ENCODE assay signal across 1 cellular context in the genomic region with DNA sequence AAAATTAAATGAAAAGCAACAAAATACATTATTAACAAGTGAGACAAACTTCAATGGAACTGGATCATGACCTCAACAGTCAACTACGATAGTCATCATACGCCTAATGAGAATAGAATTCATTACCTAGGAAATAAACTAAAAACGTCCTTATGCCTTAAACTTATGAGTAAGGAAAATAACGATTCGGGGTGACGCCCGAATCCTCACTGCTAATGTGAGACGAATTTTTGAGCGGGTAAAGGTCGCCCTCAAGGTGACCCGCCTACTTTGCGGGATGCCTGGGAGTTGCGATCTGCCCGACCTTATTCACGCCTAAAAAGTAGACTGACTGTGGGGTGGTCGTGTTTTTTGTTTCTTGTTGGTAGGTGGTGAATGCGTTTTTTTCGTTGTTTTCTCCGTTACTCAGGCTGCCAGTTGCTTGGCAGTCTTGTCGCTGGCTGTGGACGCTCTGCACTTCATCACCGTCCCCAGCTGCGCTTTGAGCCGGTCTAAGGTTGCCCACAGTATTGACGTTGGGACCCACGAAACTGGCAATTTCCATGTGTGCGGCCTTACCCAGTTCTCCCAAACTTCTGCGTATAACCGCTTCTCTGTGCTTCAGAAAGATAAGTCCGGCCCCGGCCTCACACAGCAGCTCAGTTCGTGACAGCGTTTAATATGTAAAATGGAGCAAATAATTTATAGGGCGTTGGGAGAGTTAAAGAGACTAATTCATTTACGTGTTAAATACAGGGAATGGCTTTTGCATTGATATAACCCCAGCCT.
TF ChIP-seq lines count a peak whose summit lies in the region.

No MANE protein-coding gene starts in this region.

TF ChIP-seq in HepG2, 621 proteins besides CTCF, POLR2A, EP300 and RAD21 (continued from another document and continues in another):
- TF ChIP-seq HIVEP1 (CRISPR knock-in tag; IDR thresholded peaks at IDR 0.05): no peak; the same call in 1 of the 2 replicates
- TF ChIP-seq, protein P1, sequence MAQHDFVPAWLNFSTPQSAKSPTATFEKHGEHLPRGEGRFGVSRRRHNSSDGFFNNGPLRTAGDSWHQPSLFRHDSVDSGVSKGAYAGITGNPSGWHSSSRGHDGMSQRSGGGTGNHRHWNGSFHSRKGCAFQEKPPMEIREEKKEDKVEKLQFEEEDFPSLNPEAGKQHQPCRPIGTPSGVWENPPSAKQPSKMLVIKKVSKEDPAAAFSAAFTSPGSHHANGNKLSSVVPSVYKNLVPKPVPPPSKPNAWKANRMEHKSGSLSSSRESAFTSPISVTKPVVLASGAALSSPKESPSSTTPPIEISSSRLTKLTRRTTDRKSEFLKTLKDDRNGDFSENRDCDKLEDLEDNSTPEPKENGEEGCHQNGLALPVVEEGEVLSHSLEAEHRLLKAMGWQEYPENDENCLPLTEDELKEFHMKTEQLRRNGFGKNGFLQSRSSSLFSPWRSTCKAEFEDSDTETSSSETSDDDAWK (CRISPR knock-in tag; IDR thresholded peaks at IDR 0.05): no peak
- TF ChIP-seq, protein P2, sequence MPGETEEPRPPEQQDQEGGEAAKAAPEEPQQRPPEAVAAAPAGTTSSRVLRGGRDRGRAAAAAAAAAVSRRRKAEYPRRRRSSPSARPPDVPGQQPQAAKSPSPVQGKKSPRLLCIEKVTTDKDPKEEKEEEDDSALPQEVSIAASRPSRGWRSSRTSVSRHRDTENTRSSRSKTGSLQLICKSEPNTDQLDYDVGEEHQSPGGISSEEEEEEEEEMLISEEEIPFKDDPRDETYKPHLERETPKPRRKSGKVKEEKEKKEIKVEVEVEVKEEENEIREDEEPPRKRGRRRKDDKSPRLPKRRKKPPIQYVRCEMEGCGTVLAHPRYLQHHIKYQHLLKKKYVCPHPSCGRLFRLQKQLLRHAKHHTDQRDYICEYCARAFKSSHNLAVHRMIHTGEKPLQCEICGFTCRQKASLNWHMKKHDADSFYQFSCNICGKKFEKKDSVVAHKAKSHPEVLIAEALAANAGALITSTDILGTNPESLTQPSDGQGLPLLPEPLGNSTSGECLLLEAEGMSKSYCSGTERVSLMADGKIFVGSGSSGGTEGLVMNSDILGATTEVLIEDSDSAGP (CRISPR knock-in tag; IDR thresholded peaks at IDR 0.05; ENCODE audit: borderline replicate concordance): peak; percentile 61; the same call in 1 of the 2 replicates
- peak; percentile 90 for TF ChIP-seq ARNT2 (CRISPR knock-in tag; IDR thresholded peaks at IDR 0.05; ENCODE audit: low read depth)
- peak; percentile 77 for TF ChIP-seq FOXO1 (CRISPR knock-in tag; IDR thresholded peaks at IDR 0.05)
- TF ChIP-seq ZNF121 (CRISPR knock-in tag; IDR thresholded peaks at IDR 0.05): 0 out of 2 replicates have a peak, but pooled peaks have one; percentile 18
- TF ChIP-seq, protein P3, sequence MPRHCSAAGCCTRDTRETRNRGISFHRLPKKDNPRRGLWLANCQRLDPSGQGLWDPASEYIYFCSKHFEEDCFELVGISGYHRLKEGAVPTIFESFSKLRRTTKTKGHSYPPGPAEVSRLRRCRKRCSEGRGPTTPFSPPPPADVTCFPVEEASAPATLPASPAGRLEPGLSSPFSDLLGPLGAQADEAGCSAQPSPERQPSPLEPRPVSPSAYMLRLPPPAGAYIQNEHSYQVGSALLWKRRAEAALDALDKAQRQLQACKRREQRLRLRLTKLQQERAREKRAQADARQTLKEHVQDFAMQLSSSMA (CRISPR knock-in tag; IDR thresholded peaks at IDR 0.05): peak; percentile 8; the same call in 1 of the 2 replicates
- TF ChIP-seq SMAD1 (CRISPR knock-in tag; IDR thresholded peaks at IDR 0.05; ENCODE audit: borderline replicate concordance, low read depth): no peak
- no peak for TF ChIP-seq ZNF101 (CRISPR knock-in tag; IDR thresholded peaks at IDR 0.05; ENCODE audit: borderline replicate concordance, low read depth)
- peak; percentile 37; the same call in 1 of the 2 replicates for TF ChIP-seq MEIS1 (CRISPR knock-in tag; IDR thresholded peaks at IDR 0.05; ENCODE audit: borderline replicate concordance)
- peak; percentile 97 for TF ChIP-seq KLF9 (CRISPR knock-in tag; IDR thresholded peaks at IDR 0.05; ENCODE audit: low read depth)
- no peak; the same call in 1 of the 2 replicates for TF ChIP-seq ZMYM4 (CRISPR knock-in tag; IDR thresholded peaks at IDR 0.05)
- no peak for TF ChIP-seq NFE2L1 (CRISPR knock-in tag; IDR thresholded peaks at IDR 0.05; ENCODE audit: borderline replicate concordance)
- peak; percentile 79; the same call in 1 of the 2 replicates for TF ChIP-seq ISX (CRISPR knock-in tag; conservative IDR thresholded peaks at IDR 0.05)
- TF ChIP-seq ZSCAN20 (CRISPR knock-in tag; IDR thresholded peaks at IDR 0.05; ENCODE audit: borderline replicate concordance): peak; percentile 26; the same call in 1 of the 2 replicates
- 0 out of 2 replicates have a peak, but pooled peaks have one; percentile 73 for TF ChIP-seq CENPT (CRISPR knock-in tag; IDR thresholded peaks at IDR 0.05; ENCODE audit: low read depth)
- TF ChIP-seq RARG (CRISPR knock-in tag; IDR thresholded peaks at IDR 0.05; ENCODE audit: low read depth): no peak
- peak; percentile 26; the same call in 1 of the 2 replicates for TF ChIP-seq ZNF773 (CRISPR knock-in tag; IDR thresholded peaks at IDR 0.05; ENCODE audit: borderline replicate concordance)
- TF ChIP-seq, protein P4, sequence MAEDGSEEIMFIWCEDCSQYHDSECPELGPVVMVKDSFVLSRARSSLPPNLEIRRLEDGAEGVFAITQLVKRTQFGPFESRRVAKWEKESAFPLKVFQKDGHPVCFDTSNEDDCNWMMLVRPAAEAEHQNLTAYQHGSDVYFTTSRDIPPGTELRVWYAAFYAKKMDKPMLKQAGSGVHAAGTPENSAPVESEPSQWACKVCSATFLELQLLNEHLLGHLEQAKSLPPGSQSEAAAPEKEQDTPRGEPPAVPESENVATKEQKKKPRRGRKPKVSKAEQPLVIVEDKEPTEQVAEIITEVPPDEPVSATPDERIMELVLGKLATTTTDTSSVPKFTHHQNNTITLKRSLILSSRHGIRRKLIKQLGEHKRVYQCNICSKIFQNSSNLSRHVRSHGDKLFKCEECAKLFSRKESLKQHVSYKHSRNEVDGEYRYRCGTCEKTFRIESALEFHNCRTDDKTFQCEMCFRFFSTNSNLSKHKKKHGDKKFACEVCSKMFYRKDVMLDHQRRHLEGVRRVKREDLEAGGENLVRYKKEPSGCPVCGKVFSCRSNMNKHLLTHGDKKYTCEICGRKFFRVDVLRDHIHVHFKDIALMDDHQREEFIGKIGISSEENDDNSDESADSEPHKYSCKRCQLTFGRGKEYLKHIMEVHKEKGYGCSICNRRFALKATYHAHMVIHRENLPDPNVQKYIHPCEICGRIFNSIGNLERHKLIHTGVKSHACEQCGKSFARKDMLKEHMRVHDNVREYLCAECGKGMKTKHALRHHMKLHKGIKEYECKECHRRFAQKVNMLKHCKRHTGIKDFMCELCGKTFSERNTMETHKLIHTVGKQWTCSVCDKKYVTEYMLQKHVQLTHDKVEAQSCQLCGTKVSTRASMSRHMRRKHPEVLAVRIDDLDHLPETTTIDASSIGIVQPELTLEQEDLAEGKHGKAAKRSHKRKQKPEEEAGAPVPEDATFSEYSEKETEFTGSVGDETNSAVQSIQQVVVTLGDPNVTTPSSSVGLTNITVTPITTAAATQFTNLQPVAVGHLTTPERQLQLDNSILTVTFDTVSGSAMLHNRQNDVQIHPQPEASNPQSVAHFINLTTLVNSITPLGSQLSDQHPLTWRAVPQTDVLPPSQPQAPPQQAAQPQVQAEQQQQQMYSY (CRISPR knock-in tag; IDR thresholded peaks at IDR 0.05): 0 out of 2 replicates have a peak, but pooled peaks have one; percentile 26
- TF ChIP-seq JDP2 (CRISPR knock-in tag; IDR thresholded peaks at IDR 0.05; ENCODE audit: borderline replicate concordance): peak; percentile 81; the same call in 1 of the 2 replicates
- TF ChIP-seq, protein P5, sequence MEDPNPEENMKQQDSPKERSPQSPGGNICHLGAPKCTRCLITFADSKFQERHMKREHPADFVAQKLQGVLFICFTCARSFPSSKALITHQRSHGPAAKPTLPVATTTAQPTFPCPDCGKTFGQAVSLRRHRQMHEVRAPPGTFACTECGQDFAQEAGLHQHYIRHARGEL (CRISPR knock-in tag; IDR thresholded peaks at IDR 0.05): no peak
- TF ChIP-seq RFX1 (IDR thresholded peaks at IDR 0.05): no peak
- no peak for TF ChIP-seq NFE2L2 (IDR thresholded peaks at IDR 0.05; ENCODE audit: low read length)
- peak; percentile 89 for TF ChIP-seq IRX3 (CRISPR knock-in tag; IDR thresholded peaks at IDR 0.05; ENCODE audit: borderline replicate concordance, low read depth)
- peak; percentile 68; the same call in 1 of the 2 replicates for TF ChIP-seq TGIF2 (CRISPR knock-in tag; IDR thresholded peaks at IDR 0.05)
- TF ChIP-seq, protein P6, sequence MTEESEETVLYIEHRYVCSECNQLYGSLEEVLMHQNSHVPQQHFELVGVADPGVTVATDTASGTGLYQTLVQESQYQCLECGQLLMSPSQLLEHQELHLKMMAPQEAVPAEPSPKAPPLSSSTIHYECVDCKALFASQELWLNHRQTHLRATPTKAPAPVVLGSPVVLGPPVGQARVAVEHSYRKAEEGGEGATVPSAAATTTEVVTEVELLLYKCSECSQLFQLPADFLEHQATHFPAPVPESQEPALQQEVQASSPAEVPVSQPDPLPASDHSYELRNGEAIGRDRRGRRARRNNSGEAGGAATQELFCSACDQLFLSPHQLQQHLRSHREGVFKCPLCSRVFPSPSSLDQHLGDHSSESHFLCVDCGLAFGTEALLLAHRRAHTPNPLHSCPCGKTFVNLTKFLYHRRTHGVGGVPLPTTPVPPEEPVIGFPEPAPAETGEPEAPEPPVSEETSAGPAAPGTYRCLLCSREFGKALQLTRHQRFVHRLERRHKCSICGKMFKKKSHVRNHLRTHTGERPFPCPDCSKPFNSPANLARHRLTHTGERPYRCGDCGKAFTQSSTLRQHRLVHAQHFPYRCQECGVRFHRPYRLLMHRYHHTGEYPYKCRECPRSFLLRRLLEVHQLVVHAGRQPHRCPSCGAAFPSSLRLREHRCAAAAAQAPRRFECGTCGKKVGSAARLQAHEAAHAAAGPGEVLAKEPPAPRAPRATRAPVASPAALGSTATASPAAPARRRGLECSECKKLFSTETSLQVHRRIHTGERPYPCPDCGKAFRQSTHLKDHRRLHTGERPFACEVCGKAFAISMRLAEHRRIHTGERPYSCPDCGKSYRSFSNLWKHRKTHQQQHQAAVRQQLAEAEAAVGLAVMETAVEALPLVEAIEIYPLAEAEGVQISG (CRISPR knock-in tag; IDR thresholded peaks at IDR 0.05): peak; percentile 88
- TF ChIP-seq ZNF333 (CRISPR knock-in tag; IDR thresholded peaks at IDR 0.05; ENCODE audit: borderline replicate concordance): no peak; the same call in 1 of the 2 replicates
- TF ChIP-seq ZSCAN31 (CRISPR knock-in tag; IDR thresholded peaks at IDR 0.05; ENCODE audit: low read depth): peak; percentile 64; the same call in 1 of the 2 replicates
- peak; percentile 67 for TF ChIP-seq JARID2 (CRISPR knock-in tag; IDR thresholded peaks at IDR 0.05; ENCODE audit: insufficient replicate concordance)
- no peak; the same call in 1 of the 2 replicates for TF ChIP-seq ZFAT (CRISPR knock-in tag; conservative IDR thresholded peaks at IDR 0.05)
- TF ChIP-seq ZNF143 (CRISPR knock-in tag; IDR thresholded peaks at IDR 0.05): peak; percentile 85
- no peak for TF ChIP-seq ZNF12 (CRISPR knock-in tag; IDR thresholded peaks at IDR 0.05)
- no peak for TF ChIP-seq KDM6A (CRISPR knock-in tag; IDR thresholded peaks at IDR 0.05; ENCODE audit: low read depth)
- peak; percentile 97 for TF ChIP-seq SIN3A (IDR thresholded peaks at IDR 0.05; ENCODE audit: borderline replicate concordance, low read depth, low read length)
- TF ChIP-seq, protein P7, sequence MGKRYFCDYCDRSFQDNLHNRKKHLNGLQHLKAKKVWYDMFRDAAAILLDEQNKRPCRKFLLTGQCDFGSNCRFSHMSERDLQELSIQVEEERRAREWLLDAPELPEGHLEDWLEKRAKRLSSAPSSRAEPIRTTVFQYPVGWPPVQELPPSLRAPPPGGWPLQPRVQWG (CRISPR knock-in tag; IDR thresholded peaks at IDR 0.05; ENCODE audit: borderline replicate concordance, low read depth): no peak
- TF ChIP-seq ZNF556 (CRISPR knock-in tag; IDR thresholded peaks at IDR 0.05; ENCODE audit: borderline replicate concordance): 0 out of 2 replicates have a peak, but pooled peaks have one; percentile 46
- peak; percentile 19; the same call in 1 of the 2 replicates for TF ChIP-seq CAMTA2 (CRISPR knock-in tag; IDR thresholded peaks at IDR 0.05; ENCODE audit: borderline replicate concordance)
- TF ChIP-seq, protein P8, sequence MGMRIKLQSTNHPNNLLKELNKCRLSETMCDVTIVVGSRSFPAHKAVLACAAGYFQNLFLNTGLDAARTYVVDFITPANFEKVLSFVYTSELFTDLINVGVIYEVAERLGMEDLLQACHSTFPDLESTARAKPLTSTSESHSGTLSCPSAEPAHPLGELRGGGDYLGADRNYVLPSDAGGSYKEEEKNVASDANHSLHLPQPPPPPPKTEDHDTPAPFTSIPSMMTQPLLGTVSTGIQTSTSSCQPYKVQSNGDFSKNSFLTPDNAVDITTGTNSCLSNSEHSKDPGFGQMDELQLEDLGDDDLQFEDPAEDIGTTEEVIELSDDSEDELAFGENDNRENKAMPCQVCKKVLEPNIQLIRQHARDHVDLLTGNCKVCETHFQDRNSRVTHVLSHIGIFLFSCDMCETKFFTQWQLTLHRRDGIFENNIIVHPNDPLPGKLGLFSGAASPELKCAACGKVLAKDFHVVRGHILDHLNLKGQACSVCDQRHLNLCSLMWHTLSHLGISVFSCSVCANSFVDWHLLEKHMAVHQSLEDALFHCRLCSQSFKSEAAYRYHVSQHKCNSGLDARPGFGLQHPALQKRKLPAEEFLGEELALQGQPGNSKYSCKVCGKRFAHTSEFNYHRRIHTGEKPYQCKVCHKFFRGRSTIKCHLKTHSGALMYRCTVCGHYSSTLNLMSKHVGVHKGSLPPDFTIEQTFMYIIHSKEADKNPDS (CRISPR knock-in tag; IDR thresholded peaks at IDR 0.05): no peak
- TF ChIP-seq THYN1 (CRISPR knock-in tag; IDR thresholded peaks at IDR 0.05; ENCODE audit: borderline replicate concordance, low read depth): peak; percentile 67; the same call in 1 of the 2 replicates
- peak; percentile 100 for TF ChIP-seq POLR2AphosphoS5 (IDR thresholded peaks at IDR 0.05; ENCODE audit: low read depth, low read length)
- peak; percentile 0; the same call in 1 of the 2 replicates for TF ChIP-seq ZNF616 (CRISPR knock-in tag; IDR thresholded peaks at IDR 0.05; ENCODE audit: low read depth)
- TF ChIP-seq DR1 (CRISPR knock-in tag; IDR thresholded peaks at IDR 0.05): peak; percentile 96
- peak; percentile 93 for TF ChIP-seq TARDBP (CRISPR knock-in tag; IDR thresholded peaks at IDR 0.05)
- peak; percentile 69; the same call in 1 of the 2 replicates for TF ChIP-seq ZNF329 (CRISPR knock-in tag; IDR thresholded peaks at IDR 0.05; ENCODE audit: low read depth)
- no peak for TF ChIP-seq KAT2B (IDR thresholded peaks at IDR 0.05; ENCODE audit: borderline replicate concordance, low read depth, low read length)
- TF ChIP-seq GTF2F1 (IDR thresholded peaks at IDR 0.05; ENCODE audit: low read length): peak; percentile 99
- TF ChIP-seq FOSL1 (CRISPR knock-in tag; IDR thresholded peaks at IDR 0.05; ENCODE audit: borderline replicate concordance): 0 out of 2 replicates have a peak, but pooled peaks have one; percentile 10
- TF ChIP-seq, protein P9, sequence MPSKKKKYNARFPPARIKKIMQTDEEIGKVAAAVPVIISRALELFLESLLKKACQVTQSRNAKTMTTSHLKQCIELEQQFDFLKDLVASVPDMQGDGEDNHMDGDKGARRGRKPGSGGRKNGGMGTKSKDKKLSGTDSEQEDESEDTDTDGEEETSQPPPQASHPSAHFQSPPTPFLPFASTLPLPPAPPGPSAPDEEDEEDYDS (CRISPR knock-in tag; IDR thresholded peaks at IDR 0.05): peak; percentile 100
- no peak for TF ChIP-seq PCBP1 (IDR thresholded peaks at IDR 0.05; ENCODE audit: borderline replicate concordance, low read depth, low read length)
- TF ChIP-seq EHMT2 (IDR thresholded peaks at IDR 0.05; ENCODE audit: borderline replicate concordance, low read depth, low read length): no peak
- peak; percentile 98 for TF ChIP-seq ZKSCAN1 (IDR thresholded peaks at IDR 0.05; ENCODE audit: low read length)
- TF ChIP-seq HDAC1 (CRISPR knock-in tag; IDR thresholded peaks at IDR 0.05): peak; percentile 77; the same call in 1 of the 2 replicates
